Comparison of ENCODE assay signal across 9 cellular contexts in genomic region chr9:755454-756381, GRCh38.
DNase-seq lines count a peak whose midpoint lies in the region; ATAC-seq lines count a peak whose summit lies in the region.
"Had no signal": no experiment of that assay in that cellular context is flagged by ENCODE, and none has a peak within 500 bp of the region (broad histone marks: within the 10 kb centered on the region; RNA-seq: fewer than 3 reads in every experiment).

No MANE protein-coding gene starts in this region.

- peak; percentile 40 for ATAC-seq in HG02981 (IDR thresholded peaks at IDR 0.05; ENCODE audit: unreplicated experiment)
- ATAC-seq in HG02840 (IDR thresholded peaks at IDR 0.05; ENCODE audit: low FRiP score, unreplicated experiment), result no peak
- no peak for ATAC-seq in GM18520 (IDR thresholded peaks at IDR 0.05; ENCODE audit: unreplicated experiment)
- ATAC-seq in GM21367 (IDR thresholded peaks at IDR 0.05; ENCODE audit: unreplicated experiment), result no peak

- DNase-seq in Ammon's horn (ENCODE audit: low spot score) (peak; percentile 31), UCSD-AML1 (lab: John Stamatoyannopoulos, UW; ENCODE audit: unreplicated experiment) (peak; percentile 37), islet precursor cell (peak; percentile 92), NCI-H1092 (lab: John Stamatoyannopoulos, UW) (no peak)
- DNase-seq: activated B cell treated with CpG ODN at 0.5 μM for 24 hours had no signal
